19 cellular contexts compared by ENCODE assay signal in genomic region chr16:53067675-53068074, GRCh38. TPM values are rescaled to one million over a fixed set of nuclear protein-coding genes. Genes with fewer than 3 reads are reported as not detected.
DNase-seq lines count a peak whose midpoint lies in the region; ATAC-seq, FAIRE-seq and TF ChIP-seq lines count a peak whose summit lies in the region.
"Had no signal": no experiment of that assay in that cellular context is flagged by ENCODE, and none has a peak within 500 bp of the region (broad histone marks: within the 10 kb centered on the region; RNA-seq: fewer than 3 reads in every experiment).

No MANE protein-coding gene starts in this region.

- 0 out of 2 replicates have a peak, but pooled peaks cover 3% of the 10 kb centered on the region for H3K9me3 ChIP-seq in BLaER1
- H3K9me3 ChIP-seq in CD4-positive, alpha-beta memory T cell (ENCODE audit: control insufficient read depth in 1 of 2, low read length in 2 of 2) = no peaks in the 10 kb centered on the region
- H3K9me3 ChIP-seq in SU-DHL-6 (ENCODE audit: insufficient read depth, low read length) = no peaks in the 10 kb centered on the region

- H3K36me3 ChIP-seq in BLaER1 (peaks cover 29% of the 10 kb centered on the region), SU-DHL-6 (ENCODE audit: low read length) (no peaks in the 10 kb centered on the region; the same call in 1 of the 2 replicates)
- H3K36me3 ChIP-seq in CD4-positive, alpha-beta memory T cell (ENCODE audit: insufficient read depth, low read length) = no peaks in the 10 kb centered on the region

- no peak for FAIRE-seq in H54 (lab: Jason Lieb, UNC)
- FAIRE-seq: H1, RCC 7860 had no signal

- peaks cover 62% of the 10 kb centered on the region for H3K79me2 ChIP-seq in SU-DHL-6 (ENCODE audit: insufficient read depth, low read length)

- CTCF ChIA-PET in CD4-positive, alpha-beta memory T cell (lab: Charles Lee; ENCODE audit: partially characterized antibody) = interaction anchor here (1.0 to 1.1 kb wide), 3 partner anchors 16 to 92 kb away, joined by 3 to 4 read pairs (median 4); no protein-coding TSS in a partner anchor

- no peaks in the 10 kb centered on the region for H3K9me2 ChIP-seq in SU-DHL-6 (replicated peaks; ENCODE audit: insufficient read depth, low read length)

- H3K27ac ChIP-seq in BLaER1 (no peak overlapping the region), SU-DHL-6 (ENCODE audit: low read depth, low read length) (peak overlapping the region; percentile 54)
- no peak overlapping the region for H3K27ac ChIP-seq in CD4-positive, alpha-beta memory T cell (ENCODE audit: low read depth, low read length)

- H3F3A ChIP-seq in SU-DHL-6 (ENCODE audit: insufficient read depth) = peaks cover 3% of the 10 kb centered on the region; the same call in 1 of the 2 replicates

- POLR2A ChIA-PET in CD4-positive, alpha-beta memory T cell (lab: Charles Lee; ENCODE audit: partially characterized antibody) = interaction anchor here (0.6 to 1.8 kb wide), 2 partner anchors 9 to 31 kb away, joined by 3 to 8 read pairs; no protein-coding TSS in a partner anchor

- intact Hi-C loops in CD4-positive, alpha-beta memory T cell (cut with micrococcal nuclease) = no loop called here

- no peak for TF ChIP-seq CTCF in SU-DHL-6 (IDR thresholded peaks at IDR 0.05; ENCODE audit: insufficient read depth, low read length, poor library complexity, severe bottlenecking)

- peak overlapping the region in 5 of 8 donors; percentile 19 to 53 (median 31) for H3K4me3 Mint-ChIP-seq in CD4-positive, alpha-beta memory T cell
- H3K4me3 Mint-ChIP-seq in memory B cell = no peak overlapping the region
- H3K4me3 Mint-ChIP-seq: CD14-positive monocyte had no signal

- H4K20me1 ChIP-seq in BLaER1 (peaks cover 15% of the 10 kb centered on the region), SU-DHL-6 (ENCODE audit: low read depth, low read length) (no peaks in the 10 kb centered on the region)

- TF ChIP-seq POLR2A in H54 (IDR thresholded peaks at IDR 0.05; ENCODE audit: low read depth, low read length) = no peak

- no peaks in the 10 kb centered on the region for H3K27me3 Mint-ChIP-seq in CD4-positive, alpha-beta memory T cell
- no peaks in the 10 kb centered on the region for H3K27me3 Mint-ChIP-seq in memory B cell

- peaks cover 83% of the 10 kb centered on the region for H3K4me1 ChIP-seq in BLaER1
- H3K4me1 ChIP-seq in CD4-positive, alpha-beta memory T cell (ENCODE audit: insufficient read depth, low read length) = peaks cover 42% of the 10 kb centered on the region

- peaks cover 25 to 64% (median 46%) of the 10 kb centered on the region in 4 donors for H3K4me1 Mint-ChIP-seq in CD4-positive, alpha-beta memory T cell
- peaks cover 51% of the 10 kb centered on the region for H3K4me1 Mint-ChIP-seq in memory B cell

- peak overlapping the region in 2 of 7 donors; percentile 25 to 63 for H3K27ac Mint-ChIP-seq in CD4-positive, alpha-beta memory T cell
- H3K27ac Mint-ChIP-seq in memory B cell = peak overlapping the region; percentile 85

- H3K36me3 Mint-ChIP-seq in CD4-positive, alpha-beta memory T cell = no peaks in the 10 kb centered on the region
- peaks cover 4% of the 10 kb centered on the region for H3K36me3 Mint-ChIP-seq in memory B cell

- H3K9me3 Mint-ChIP-seq in CD4-positive, alpha-beta memory T cell = no peaks in the 10 kb centered on the region
- no peaks in the 10 kb centered on the region for H3K9me3 Mint-ChIP-seq in memory B cell

- H3K9ac ChIP-seq in BLaER1 (0 out of 2 replicates have a peak overlapping the region, but pooled peaks have one; percentile 36), SU-DHL-6 (ENCODE audit: low read length) (no peak overlapping the region)

- H3K4me3 ChIP-seq in BLaER1 (no peak overlapping the region), SU-DHL-6 (ENCODE audit: insufficient read depth, low read length, poor library complexity, severe bottlenecking) (no peak overlapping the region)
- H3K4me3 ChIP-seq in CD4-positive, alpha-beta memory T cell (ENCODE audit: low read length in 2 of 2) = no peak overlapping the region

- no peak for DNase-seq in CD4-positive, alpha-beta memory T cell
- no peak for DNase-seq in memory B cell (ENCODE audit: low spot score in 2 of 2)
- DNase-seq in AG08396 (ENCODE audit: low spot score) = no peak
- DNase-seq in H54 (ENCODE audit: insufficient read length, low spot score) = no peak
- DNase-seq: Calu3, DMS79, NCI-H1417 treated with DMSO at 0.1 percent for 48 hours, NCI-H2029, NCI-H510A, NCI-H82, SHP77 had no signal

- no peak overlapping the region for H2AFZ ChIP-seq in SU-DHL-6 (ENCODE audit: low read depth, low read length, severe bottlenecking)

- no peaks in the 10 kb centered on the region for H3K27me3 ChIP-seq in BLaER1
- H3K27me3 ChIP-seq in CD4-positive, alpha-beta memory T cell (ENCODE audit: insufficient read depth, low read length) = no peaks in the 10 kb centered on the region
- H3K27me3 ChIP-seq in SU-DHL-6 (ENCODE audit: low read length) = no peaks in the 10 kb centered on the region

- ATAC-seq in memory B cell (ENCODE audit: low read depth) (no peak), GM18517 (IDR thresholded peaks at IDR 0.05; ENCODE audit: unreplicated experiment) (no peak), GM21381 (IDR thresholded peaks at IDR 0.05; ENCODE audit: unreplicated experiment) (no peak)
- ATAC-seq: SK-N-SH treated with all-trans-retinoic acid at 6 μM for 48 hours had no signal

- H3K4me2 ChIP-seq in BLaER1 (peak overlapping the region; percentile 46; the same call in 1 of the 2 replicates), SU-DHL-6 (ENCODE audit: low read depth, low read length, poor library complexity, severe bottlenecking) (peak overlapping the region; percentile 28)

RNA-seq across cellular contexts. Expression of gene CHD9, which starts 12.9 kb away (rescaled TPM):
- total RNA-seq in CD4-positive, alpha-beta memory T cell = 10 to 100 TPM; 47.0 to 49.7 TPM
- 10 to 100 TPM; 22.9 to 31.9 TPM for polyA plus RNA-seq in CD4-positive, alpha-beta memory T cell

RNA-seq across cellular contexts. Expression of gene CHD9NB, which starts 15.0 kb away (rescaled TPM):
- not detected for total RNA-seq in CD4-positive, alpha-beta memory T cell
- not detected for polyA plus RNA-seq in CD4-positive, alpha-beta memory T cell
- polyA plus RNA-seq: CD14-positive monocyte had no signal
